ENCODE assay signal across 24 cellular contexts in genomic region chr22:46292727-46293126, GRCh38. TPM values are rescaled to one million over a fixed set of nuclear protein-coding genes. Genes with fewer than 3 reads are reported as not detected.
A peak's percentile ranks its signal among the peaks of the same experiment; 100 is the strongest.
DNase-seq lines count a peak whose midpoint lies in the region; ATAC-seq and TF ChIP-seq lines count a peak whose summit lies in the region.
"Had no signal": no experiment of that assay in that cellular context is flagged by ENCODE, and none has a peak within 500 bp of the region (broad histone marks: within the 10 kb centered on the region; RNA-seq: fewer than 3 reads in every experiment).

No MANE protein-coding gene starts in this region.

- H3K9ac ChIP-seq in DND-41 (ENCODE audit: low read depth, low read length) (no peak overlapping the region), NT2/D1 (ENCODE audit: insufficient read length, low read depth) (peak overlapping the region; percentile 1), skeletal muscle tissue (ENCODE audit: low read depth in 1 of 3, low read length in 3 of 3) (no peak overlapping the region)

- H3K4me1 ChIP-seq in DND-41 (ENCODE audit: insufficient read depth, low read length): peaks cover 17% of the 10 kb centered on the region
- peaks cover 9% of the 10 kb centered on the region for H3K4me1 ChIP-seq in NT2/D1 (ENCODE audit: insufficient read depth, insufficient read length)
- H3K4me1 ChIP-seq in skeletal muscle tissue (ENCODE audit: control insufficient read depth in 3 of 3, insufficient read depth in 3 of 3, low read length in 3 of 3): peaks cover 22 to 52% (median 45%) of the 10 kb centered on the region in 3 donors
- H3K4me1 ChIP-seq: prostate gland had no signal

- ATAC-seq in DND-41 (ENCODE audit: insufficient read depth, low read depth) (no peak), GM18861 (IDR thresholded peaks at IDR 0.05; ENCODE audit: unreplicated experiment) (no peak)

- H3K27me3 Mint-ChIP-seq in immature natural killer cell (ENCODE audit: low read depth in 3 of 3): peaks cover 28 to 62% (median 53%) of the 10 kb centered on the region in 3 donors
- H3K27me3 Mint-ChIP-seq in activated naive CD4-positive, alpha-beta T cell treated with anti-CD3 and anti-CD28 coated beads, Interleukin-2, amount 10 ng/mL, durations not matched to agents 7 days and 5 days: no peaks in the 10 kb centered on the region

- no peaks in the 10 kb centered on the region for H3K27me3 ChIP-seq in DND-41 (ENCODE audit: insufficient read depth, low read length, poor library complexity)
- no peaks in the 10 kb centered on the region for H3K27me3 ChIP-seq in NT2/D1 (ENCODE audit: insufficient read depth, insufficient read length)
- H3K27me3 ChIP-seq in skeletal muscle tissue (ENCODE audit: control insufficient read depth in 3 of 3, insufficient read depth in 3 of 3, low read length in 3 of 3): no peaks in the 10 kb centered on the region
- H3K27me3 ChIP-seq: cardiac muscle cell had no signal

- peaks cover 20 to 48% (median 24%) of the 10 kb centered on the region in 3 donors for H3K36me3 Mint-ChIP-seq in immature natural killer cell
- peaks cover 23% of the 10 kb centered on the region for H3K36me3 Mint-ChIP-seq in activated naive CD4-positive, alpha-beta T cell treated with anti-CD3 and anti-CD28 coated beads, Interleukin-2, amount 10 ng/mL, durations not matched to agents 7 days and 5 days

- peak overlapping the region; percentile 90 to 100 (median 99) for H3K27ac Mint-ChIP-seq in immature natural killer cell
- H3K27ac Mint-ChIP-seq in activated naive CD4-positive, alpha-beta T cell treated with anti-CD3 and anti-CD28 coated beads, Interleukin-2, amount 10 ng/mL, durations not matched to agents 7 days and 5 days: no peak overlapping the region

- H3K9me3 Mint-ChIP-seq in immature natural killer cell: peaks cover 0 to 1% (median 0%) of the 10 kb centered on the region in 6 donors
- peaks cover 5% of the 10 kb centered on the region for H3K9me3 Mint-ChIP-seq in activated naive CD4-positive, alpha-beta T cell treated with anti-CD3 and anti-CD28 coated beads, Interleukin-2, amount 10 ng/mL, durations not matched to agents 7 days and 5 days

- peak overlapping the region; percentile 56 to 76 (median 67) for H3K4me3 Mint-ChIP-seq in immature natural killer cell
- no peak overlapping the region for H3K4me3 Mint-ChIP-seq in activated naive CD4-positive, alpha-beta T cell treated with anti-CD3 and anti-CD28 coated beads, Interleukin-2, amount 10 ng/mL, durations not matched to agents 7 days and 5 days

- H3K4me1 Mint-ChIP-seq in immature natural killer cell: peaks cover 88 to 89% of the 10 kb centered on the region in 2 donors
- H3K4me1 Mint-ChIP-seq in activated naive CD4-positive, alpha-beta T cell treated with anti-CD3 and anti-CD28 coated beads, Interleukin-2, amount 10 ng/mL, durations not matched to agents 7 days and 5 days: peaks cover 59% of the 10 kb centered on the region

- H3K4me3 ChIP-seq in DND-41 (ENCODE audit: low read depth in 1 of 2, low read length in 2 of 2) (no peak overlapping the region), NT2/D1 (ENCODE audit: insufficient read length, low read depth) (no peak overlapping the region), skeletal muscle tissue (ENCODE audit: low read length in 3 of 3) (no peak overlapping the region)
- H3K4me3 ChIP-seq: cardiac muscle cell, HAP-1, prostate gland, skin epidermis had no signal

- DNase-seq in DND-41: no peak
- no peak for DNase-seq in NT2/D1 (ENCODE audit: low read depth, low spot score)
- no peak for DNase-seq in immature natural killer cell
- no peak for DNase-seq in activated naive CD4-positive, alpha-beta T cell treated with anti-CD3 and anti-CD28 coated beads, Interleukin-2, amount 10 ng/mL, durations not matched to agents 7 days and 5 days
- DNase-seq in HuH-7.5 (ENCODE audit: low spot score): no peak
- DNase-seq in COLO829 (ENCODE audit: low spot score): no peak
- DNase-seq: activated CD4-positive, alpha-beta T cell treated with anti-CD3 and anti-CD28 coated beads for 4 hours; activated effector memory CD4-positive, alpha-beta T cell treated with anti-CD3 and anti-CD28 coated beads, Interleukin-2, amount 50 U/mL, for 16 hours; amniotic stem cell; DMS79 treated with DMSO at 0.1 percent for 48 hours; erythroblast; Kasumi-1; NCI-H1092; NCI-H2029; NCI-H510A had no signal

- H4K20me1 ChIP-seq in DND-41 (ENCODE audit: insufficient read depth, low read length): no peaks in the 10 kb centered on the region

- no peak for TF ChIP-seq CTCF in DND-41 (IDR thresholded peaks at IDR 0.05; ENCODE audit: borderline replicate concordance, extremely low read depth, low read length, poor library complexity, severe bottlenecking)

- peaks cover 22% of the 10 kb centered on the region for H3K79me2 ChIP-seq in DND-41 (ENCODE audit: insufficient read depth, low read length)

- H2AFZ ChIP-seq in DND-41 (ENCODE audit: low read depth, low read length): no peak overlapping the region

- CTCF ChIA-PET in activated naive CD4-positive, alpha-beta T cell treated with anti-CD3 and anti-CD28 coated beads, Interleukin-2, amount 10 ng/mL, durations not matched to agents 7 days and 5 days (lab: Charles Lee): no interaction called here

- no peak overlapping the region for H3K4me2 ChIP-seq in DND-41 (ENCODE audit: insufficient read depth, low read length)

- H3K9me3 ChIP-seq in DND-41 (ENCODE audit: insufficient read depth, low read length, severe bottlenecking): no peaks in the 10 kb centered on the region
- H3K9me3 ChIP-seq in NT2/D1 (ENCODE audit: insufficient read depth, low read length): no peaks in the 10 kb centered on the region
- no peaks in the 10 kb centered on the region for H3K9me3 ChIP-seq in skeletal muscle tissue (ENCODE audit: control insufficient read depth in 3 of 3, low read length in 3 of 3)
- H3K9me3 ChIP-seq: HAP-1, prostate gland had no signal

- H3K27ac ChIP-seq in DND-41 (ENCODE audit: low read length) (0 out of 2 replicates have a peak overlapping the region, but pooled peaks have one; percentile 46), skeletal muscle tissue (ENCODE audit: low read depth, low read length) (peak overlapping the region; percentile 34)
- H3K27ac ChIP-seq: cardiac muscle cell, prostate gland had no signal

- peaks cover 39% of the 10 kb centered on the region for H3K36me3 ChIP-seq in DND-41 (ENCODE audit: insufficient read depth, low read length)
- peaks cover 21% of the 10 kb centered on the region for H3K36me3 ChIP-seq in NT2/D1 (ENCODE audit: insufficient read depth, insufficient read length, low read length)
- H3K36me3 ChIP-seq in skeletal muscle tissue (ENCODE audit: control insufficient read depth in 3 of 3, insufficient read depth in 3 of 3, low read length in 3 of 3): peaks cover 26 to 28% (median 26%) of the 10 kb centered on the region in 3 donors

RNA-seq across cellular contexts. Expression of gene GTSE1, which starts 3.9 kb away (rescaled TPM):
- polyA plus RNA-seq in immature natural killer cell: under 1 TPM in 2 of 3 donors, not detected in 1; 0.50 to 0.71 TPM
- 3.1 TPM for total RNA-seq in skeletal muscle tissue

RNA-seq across cellular contexts. Expression of gene TTC38, which starts 24.9 kb away (rescaled TPM):
- polyA plus RNA-seq in immature natural killer cell: 100 to 1,000 TPM; 190 to 290 (median 205) TPM
- total RNA-seq in skeletal muscle tissue: 18.3 TPM

RNA-seq across cellular contexts. Expression of gene PKDREJ, which starts 29.6 kb away (rescaled TPM):
- polyA plus RNA-seq in immature natural killer cell: under 1 TPM in 2 of 3 donors, not detected in 1; 0.20 to 0.59 TPM
- total RNA-seq in skeletal muscle tissue: not detected
- total RNA-seq: kidney epithelial cell, mesenteric fat pad had no signal
- polyA plus RNA-seq: neural cell had no signal

RNA-seq across cellular contexts. Expression of gene CDPF1, which starts 42.6 kb away (rescaled TPM):
- 10 to 100 TPM; 23.2 to 32.8 (median 23.7) TPM for polyA plus RNA-seq in immature natural killer cell
- 14.6 TPM for total RNA-seq in skeletal muscle tissue

RNA-seq across cellular contexts. Expression of gene TRMU, which starts 42.8 kb away (rescaled TPM):
- 10 to 100 TPM; 12.3 to 18.5 (median 16.8) TPM for polyA plus RNA-seq in immature natural killer cell
- 16.7 TPM for total RNA-seq in skeletal muscle tissue
